1 cellular context compared by ENCODE assay signal in the genomic region with DNA sequence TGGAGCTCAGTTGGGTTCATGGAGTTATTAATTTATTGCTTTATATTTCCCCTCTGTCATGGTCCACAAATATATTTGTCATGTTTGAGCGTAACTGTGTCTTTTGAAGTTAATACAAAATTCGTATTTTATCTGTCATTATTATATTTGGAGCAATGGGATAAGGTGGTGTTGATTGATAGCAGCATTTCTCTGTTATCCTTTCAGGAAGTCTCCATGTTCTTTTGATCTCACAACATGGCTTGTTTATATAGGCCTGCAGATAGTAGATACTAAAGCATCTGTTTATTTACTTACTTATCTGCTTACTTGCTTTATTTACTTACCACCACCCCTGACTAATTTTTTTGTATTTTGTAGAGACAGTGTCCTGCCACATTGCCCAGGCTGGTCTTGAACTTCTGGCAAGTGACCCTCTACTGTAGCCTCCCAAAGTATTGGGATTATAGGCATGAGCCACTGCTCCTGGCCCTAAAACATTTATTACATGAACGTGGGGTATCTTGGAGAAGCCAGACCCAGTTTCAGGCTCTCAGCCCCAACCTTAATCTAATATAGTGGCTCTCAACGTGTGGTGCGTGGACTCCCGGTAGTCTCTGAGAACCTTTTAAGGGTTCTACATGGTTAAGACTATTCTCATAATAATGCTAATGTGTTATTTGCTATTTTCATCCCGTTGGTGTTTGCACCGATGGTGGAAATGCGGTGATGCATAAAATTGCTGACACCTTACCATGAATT.
TF ChIP-seq lines count a peak whose summit lies in the region.

No MANE protein-coding gene starts in this region.

TF ChIP-seq in HepG2, 621 proteins besides CTCF, POLR2A, EP300 and RAD21 (continued from another document):
- TF ChIP-seq, protein P1, sequence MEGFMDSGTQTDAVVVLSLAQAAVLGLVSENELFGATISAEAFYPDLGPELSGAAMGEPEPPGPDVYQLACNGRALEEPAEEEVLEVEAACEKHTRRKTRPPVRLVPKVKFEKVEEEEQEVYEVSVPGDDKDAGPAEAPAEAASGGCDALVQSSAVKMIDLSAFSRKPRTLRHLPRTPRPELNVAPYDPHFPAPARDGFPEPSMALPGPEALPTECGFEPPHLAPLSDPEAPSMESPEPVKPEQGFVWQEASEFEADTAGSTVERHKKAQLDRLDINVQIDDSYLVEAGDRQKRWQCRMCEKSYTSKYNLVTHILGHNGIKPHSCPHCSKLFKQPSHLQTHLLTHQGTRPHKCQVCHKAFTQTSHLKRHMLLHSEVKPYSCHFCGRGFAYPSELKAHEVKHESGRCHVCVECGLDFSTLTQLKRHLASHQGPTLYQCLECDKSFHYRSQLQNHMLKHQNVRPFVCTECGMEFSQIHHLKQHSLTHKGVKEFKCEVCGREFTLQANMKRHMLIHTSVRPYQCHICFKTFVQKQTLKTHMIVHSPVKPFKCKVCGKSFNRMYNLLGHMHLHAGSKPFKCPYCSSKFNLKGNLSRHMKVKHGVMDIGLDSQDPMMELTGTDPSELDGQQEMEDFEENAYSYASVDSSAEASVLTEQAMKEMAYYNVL (CRISPR knock-in tag; IDR thresholded peaks at IDR 0.05; ENCODE audit: borderline replicate concordance): no peak
- TF ChIP-seq ZNF841 (CRISPR knock-in tag; IDR thresholded peaks at IDR 0.05; ENCODE audit: borderline replicate concordance) (no peak), CHD4 (IDR thresholded peaks at IDR 0.05; ENCODE audit: borderline replicate concordance, low read length) (no peak)
- TF ChIP-seq, protein P2, sequence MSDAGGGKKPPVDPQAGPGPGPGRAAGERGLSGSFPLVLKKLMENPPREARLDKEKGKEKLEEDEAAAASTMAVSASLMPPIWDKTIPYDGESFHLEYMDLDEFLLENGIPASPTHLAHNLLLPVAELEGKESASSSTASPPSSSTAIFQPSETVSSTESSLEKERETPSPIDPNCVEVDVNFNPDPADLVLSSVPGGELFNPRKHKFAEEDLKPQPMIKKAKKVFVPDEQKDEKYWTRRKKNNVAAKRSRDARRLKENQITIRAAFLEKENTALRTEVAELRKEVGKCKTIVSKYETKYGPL (CRISPR knock-in tag; IDR thresholded peaks at IDR 0.05): no peak
